ENCODE assay signal across 33 cellular contexts in the genomic region with DNA sequence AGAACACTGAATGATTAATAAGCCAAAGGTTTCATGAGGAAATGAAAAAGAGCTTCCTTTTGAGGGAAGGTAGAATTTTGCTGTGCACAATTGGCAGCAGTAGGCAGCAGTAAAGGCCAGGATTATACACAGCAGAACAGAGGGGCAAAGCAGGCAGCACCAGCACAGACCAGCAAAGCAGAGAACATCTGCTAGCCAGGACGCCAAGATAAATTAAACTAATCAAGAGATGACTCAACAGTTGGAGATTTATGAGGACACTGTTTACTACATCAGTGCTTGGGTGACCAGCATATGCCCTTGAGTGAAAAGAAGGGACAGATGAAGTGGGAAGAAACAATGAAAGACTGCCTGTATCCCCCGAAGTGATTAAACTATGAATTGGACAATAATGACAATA.
DNase-seq lines count a peak whose midpoint lies in the region; ATAC-seq and TF ChIP-seq lines count a peak whose summit lies in the region.
"Had no signal": no experiment of that assay in that cellular context is flagged by ENCODE, and none has a peak within 500 bp of the region (broad histone marks: within the 10 kb centered on the region; RNA-seq: fewer than 3 reads in every experiment).

No MANE protein-coding gene starts in this region.

- no peak overlapping the region for H3K4me3 Mint-ChIP-seq in activated naive CD8-positive, alpha-beta T cell treated with anti-CD3 and anti-CD28 coated beads for 36 hours
- H3K4me3 Mint-ChIP-seq: CD14-positive monocyte; effector memory CD8-positive, alpha-beta T cell; stimulated activated naive B cell treated with anti-CD40 and anti-IgM and Interleukin-4, amounts not matched to agents 10 μg/mL and 1 μg/mL and 100 μg/mL, for 72 hours; T-helper 17 cell; type B pancreatic cell had no signal

- ATAC-seq in GM18858 (IDR thresholded peaks at IDR 0.05; ENCODE audit: unreplicated experiment), result no peak
- ATAC-seq: activated CD4-positive, CD25-positive, alpha-beta regulatory T cell treated with anti-CD3 and anti-CD28 coated beads, Interleukin-2, amount 50 U/mL, for 24 hours; effector memory CD8-positive, alpha-beta T cell; left lung; stimulated activated naive B cell treated with anti-CD40 and anti-IgM and Interleukin-4, amounts not matched to agents 10 μg/mL and 1 μg/mL and 100 μg/mL, for 72 hours; T-helper 17 cell had no signal

- H3K14ac ChIP-seq in mesenchymal stem cell (ENCODE audit: low read length in 2 of 2), result no peak overlapping the region

- H3K18ac ChIP-seq in mesenchymal stem cell (ENCODE audit: low read depth in 1 of 2, low read length in 2 of 2), result no peak overlapping the region

- no peak for TF ChIP-seq CTCF in transverse colon (IDR thresholded peaks at IDR 0.05)

- 0% methylated on average over 1 of the region's 2 CpGs for WGBS in mesenchymal stem cell
- WGBS in transverse colon (ENCODE audit: low coverage in 1 of 2), 2 donors, result 33 to 49% methylated on average over 2 of the region's 2 CpGs

- no peak overlapping the region for H2BK15ac ChIP-seq in mesenchymal stem cell (ENCODE audit: low read depth, poor library complexity, severe bottlenecking)

- no peak overlapping the region for H3K23ac ChIP-seq in mesenchymal stem cell (ENCODE audit: low read length in 2 of 2)

- H3K27me3 ChIP-seq in mesenchymal stem cell (ENCODE audit: control insufficient read depth in 1 of 2, insufficient read depth in 1 of 2, low read length in 2 of 2) (no peaks in the 10 kb centered on the region), transverse colon (no peaks in the 10 kb centered on the region)
- H3K27me3 ChIP-seq: left lung, right atrium auricular region had no signal

- H3K4ac ChIP-seq in mesenchymal stem cell (ENCODE audit: low read depth in 1 of 2, low read length in 2 of 2), result no peak overlapping the region

- no peak overlapping the region for H2BK12ac ChIP-seq in mesenchymal stem cell (ENCODE audit: low read length in 2 of 2)

- H3K9me3 ChIP-seq in mesenchymal stem cell (ENCODE audit: control insufficient read depth, low read length), result no peaks in the 10 kb centered on the region
- H3K9me3 ChIP-seq in transverse colon, result peaks cover 0 to 3% of the 10 kb centered on the region in 2 donors
- H3K9me3 ChIP-seq: Caco-2, left lung, right atrium auricular region had no signal

- in situ Hi-C loops in transverse colon (cut with MboI; ENCODE audit: low pct_ligation_motif_present in 1 of 4, low pct_unique_long_range_greater_than_20kb in 1 of 4, low sequenced_read_pairs in 3 of 4), result no loop called here

- H3K36me3 Mint-ChIP-seq in activated naive CD8-positive, alpha-beta T cell treated with anti-CD3 and anti-CD28 coated beads for 36 hours, result no peaks in the 10 kb centered on the region
- H3K36me3 Mint-ChIP-seq: CD14-positive monocyte; stimulated activated naive B cell treated with anti-CD40 and anti-IgM and Interleukin-4, amounts not matched to agents 10 μg/mL and 1 μg/mL and 100 μg/mL, for 72 hours; type B pancreatic cell had no signal

- no peaks in the 10 kb centered on the region for H3K4me1 Mint-ChIP-seq in activated naive CD8-positive, alpha-beta T cell treated with anti-CD3 and anti-CD28 coated beads for 36 hours
- H3K4me1 Mint-ChIP-seq: CD14-positive monocyte; stimulated activated naive B cell treated with anti-CD40 and anti-IgM and Interleukin-4, amounts not matched to agents 10 μg/mL and 1 μg/mL and 100 μg/mL, for 72 hours; T-helper 17 cell had no signal

- H2BK5ac ChIP-seq in mesenchymal stem cell (ENCODE audit: low read depth, low read length, poor library complexity, severe bottlenecking), result no peak overlapping the region

- no peak overlapping the region for H3K4me2 ChIP-seq in mesenchymal stem cell (ENCODE audit: low read length, poor library complexity, severe bottlenecking)

- no peaks in the 10 kb centered on the region for H3K27me3 Mint-ChIP-seq in activated naive CD8-positive, alpha-beta T cell treated with anti-CD3 and anti-CD28 coated beads for 36 hours
- H3K27me3 Mint-ChIP-seq: effector memory CD8-positive, alpha-beta T cell; stimulated activated naive B cell treated with anti-CD40 and anti-IgM and Interleukin-4, amounts not matched to agents 10 μg/mL and 1 μg/mL and 100 μg/mL, for 72 hours; T-helper 17 cell; type B pancreatic cell had no signal

- H3K9ac ChIP-seq in mesenchymal stem cell (ENCODE audit: low read length), result no peak overlapping the region
- H3K9ac ChIP-seq: parathyroid adenoma had no signal

- DNase-seq in DMS53 (lab: John Stamatoyannopoulos, UW) (peak; percentile 59), DMS53 treated with DMSO at 0.1 percent for 48 hours (lab: John Stamatoyannopoulos, UW; ENCODE audit: unreplicated experiment) (no peak), LHCN-M2 (ENCODE audit: low read depth) (peak; percentile 33), RPMI7951 (ENCODE audit: low read depth) (peak; percentile 23), mesenchymal stem cell (peak; percentile 72), transverse colon (no peak)
- no peak for DNase-seq in activated naive CD8-positive, alpha-beta T cell treated with anti-CD3 and anti-CD28 coated beads for 36 hours
- DNase-seq: activated CD4-positive, alpha-beta T cell treated with anti-CD3 and anti-CD28 coated beads, Interleukin-2, amount 50 U/mL, for 4 hours; activated gamma-delta T cell treated with Interleukin-2 at 50 U/mL for 16 hours; activated T-cell treated with anti-CD3 and anti-CD28 coated beads, Interleukin-2, amount 50 U/mL, for 48 hours; Caco-2; caudate nucleus; DND-41; effector memory CD8-positive, alpha-beta T cell; GOT3; KG1; left lung; NCI-H146; NCI-H510A; small intestine; stimulated activated naive B cell treated with anti-CD40 and anti-IgM and Interleukin-4, amounts not matched to agents 10 μg/mL and 1 μg/mL and 100 μg/mL, for 72 hours; substantia nigra; T-helper 17 cell had no signal

- no peak overlapping the region for H2AFZ ChIP-seq in mesenchymal stem cell (ENCODE audit: low read depth, low read length)
- H2AFZ ChIP-seq: parathyroid adenoma had no signal

- peaks cover 1% of the 10 kb centered on the region for H3K4me1 ChIP-seq in mesenchymal stem cell (ENCODE audit: control insufficient read depth, insufficient read depth, low read depth, low read length)
- no peaks in the 10 kb centered on the region for H3K4me1 ChIP-seq in transverse colon
- H3K4me1 ChIP-seq: Caco-2, left lung, parathyroid adenoma, right atrium auricular region had no signal

- TF ChIP-seq EP300 in transverse colon (IDR thresholded peaks at IDR 0.05; ENCODE audit: low read depth), result no peak

- no peak overlapping the region for H4K91ac ChIP-seq in mesenchymal stem cell (ENCODE audit: low read length)

- TF ChIP-seq POLR2A in transverse colon (IDR thresholded peaks at IDR 0.05), result no peak

- H3K36me3 ChIP-seq in mesenchymal stem cell (ENCODE audit: control insufficient read depth in 1 of 2, insufficient read depth in 2 of 2, low read depth in 1 of 2, low read length in 2 of 2) (no peaks in the 10 kb centered on the region), transverse colon (no peaks in the 10 kb centered on the region)
- H3K36me3 ChIP-seq: left lung, right atrium auricular region had no signal

- no peak overlapping the region for H2AK5ac ChIP-seq in mesenchymal stem cell (ENCODE audit: low read length, severe bottlenecking)

- H3K27ac Mint-ChIP-seq in activated naive CD8-positive, alpha-beta T cell treated with anti-CD3 and anti-CD28 coated beads for 36 hours, result no peak overlapping the region
- H3K27ac Mint-ChIP-seq: CD14-positive monocyte; effector memory CD8-positive, alpha-beta T cell; stimulated activated naive B cell treated with anti-CD40 and anti-IgM and Interleukin-4, amounts not matched to agents 10 μg/mL and 1 μg/mL and 100 μg/mL, for 72 hours; T-helper 17 cell; type B pancreatic cell had no signal

- H3K27ac ChIP-seq in mesenchymal stem cell (ENCODE audit: low read length, poor library complexity, severe bottlenecking), result no peak overlapping the region
- no peak overlapping the region for H3K27ac ChIP-seq in transverse colon
- H3K27ac ChIP-seq: 22Rv1, coronary artery, left lung, parathyroid adenoma, right atrium auricular region, RWPE1, SK-N-MC had no signal

- H4K8ac ChIP-seq in mesenchymal stem cell (ENCODE audit: low read length), result no peak overlapping the region

- H3K9me3 Mint-ChIP-seq in activated naive CD8-positive, alpha-beta T cell treated with anti-CD3 and anti-CD28 coated beads for 36 hours, result peaks cover 7% of the 10 kb centered on the region

- no peak overlapping the region for H2BK120ac ChIP-seq in mesenchymal stem cell (ENCODE audit: low read depth, low read length)

- H3K4me3 ChIP-seq in mesenchymal stem cell (ENCODE audit: insufficient read depth in 1 of 2, low read depth in 1 of 2, low read length in 2 of 2) (no peak overlapping the region), transverse colon (no peak overlapping the region)
- H3K4me3 ChIP-seq: coronary artery, left lung, right atrium auricular region, SK-N-MC had no signal

- intact Hi-C loops in transverse colon (cut with DNase I; ENCODE audit: low total_unique reads), result no loop called here

- no peaks in the 10 kb centered on the region for H3K79me1 ChIP-seq in mesenchymal stem cell (replicated peaks; ENCODE audit: low read length, poor library complexity, severe bottlenecking)

Comparison
In these comparisons a context has a peak if more than half of its experiments do, and no peak if none do; other contexts are left out.
1. DNase-seq: peak in DMS53 (single experiment), LHCN-M2 (single experiment), RPMI7951 (single experiment) and mesenchymal stem cell (single experiment); none in DMS53 treated with DMSO at 0.1 percent for 48 hours (single experiment), activated naive CD8-positive, alpha-beta T cell treated with anti-CD3 and anti-CD28 coated beads for 36 hours (single experiment) and transverse colon (single experiment).